19 cellular contexts compared by ENCODE assay signal in genomic region chr10:133455196-133455595, GRCh38. TPM values are rescaled to one million over a fixed set of nuclear protein-coding genes. Genes with fewer than 3 reads are reported as not detected.
"Had no signal": no experiment of that assay in that cellular context is flagged by ENCODE, and none has a peak within 500 bp of the region (broad histone marks: within the 10 kb centered on the region; RNA-seq: fewer than 3 reads in every experiment).

No MANE protein-coding gene starts in this region.

- H3K27ac Mint-ChIP-seq: activated CD4-positive, alpha-beta memory T cell treated with anti-CD3 and anti-CD28 coated beads, Interleukin-2, amount 10 ng/mL, durations not matched to agents 7 days and 5 days; activated CD8-positive, alpha-beta memory T cell treated with anti-CD3 and anti-CD28 coated beads, Interleukin-2, amount 10 ng/mL, durations not matched to agents 7 days and 5 days; activated naive CD4-positive, alpha-beta T cell treated with anti-CD3 and anti-CD28 coated beads for 36 hours; natural killer cell; stimulated activated naive B cell treated with anti-CD40 and anti-IgM and Interleukin-4, amounts not matched to agents 10 μg/mL and 1 μg/mL and 100 μg/mL, for 72 hours had no signal

- H3K4me3 ChIP-seq: body of pancreas, left lung, spleen, thoracic aorta, upper lobe of right lung had no signal

- H3K9ac ChIP-seq: parathyroid adenoma had no signal

- H3K4me1 Mint-ChIP-seq: activated CD8-positive, alpha-beta memory T cell treated with anti-CD3 and anti-CD28 coated beads, Interleukin-2, amount 10 ng/mL, durations not matched to agents 7 days and 5 days; stimulated activated naive B cell treated with anti-CD40 and anti-IgM and Interleukin-4, amounts not matched to agents 10 μg/mL and 1 μg/mL and 100 μg/mL, for 72 hours had no signal

- H2AFZ ChIP-seq: parathyroid adenoma had no signal

- H3K27me3 Mint-ChIP-seq: stimulated activated naive B cell treated with anti-CD40 and anti-IgM and Interleukin-4, amounts not matched to agents 10 μg/mL and 1 μg/mL and 100 μg/mL, for 72 hours had no signal

- ATAC-seq: activated CD8-positive, alpha-beta memory T cell treated with anti-CD3 and anti-CD28 coated beads, Interleukin-2, amount 10 ng/mL, durations not matched to agents 7 days and 5 days; body of pancreas; left lung; natural killer cell; stimulated activated naive B cell treated with anti-CD40 and anti-IgM and Interleukin-4, amounts not matched to agents 10 μg/mL and 1 μg/mL and 100 μg/mL, for 72 hours; upper lobe of right lung had no signal

- H3K9me3 ChIP-seq: body of pancreas, left lung, thoracic aorta, upper lobe of right lung had no signal

- H3K9me3 Mint-ChIP-seq: activated CD4-positive, alpha-beta memory T cell treated with anti-CD3 and anti-CD28 coated beads, Interleukin-2, amount 10 ng/mL, durations not matched to agents 7 days and 5 days; activated naive CD4-positive, alpha-beta T cell treated with anti-CD3 and anti-CD28 coated beads for 36 hours; natural killer cell; stimulated activated naive B cell treated with anti-CD40 and anti-IgM and Interleukin-4, amounts not matched to agents 10 μg/mL and 1 μg/mL and 100 μg/mL, for 72 hours had no signal

- H3K79me2 ChIP-seq: parathyroid adenoma had no signal

- H3K4me3 Mint-ChIP-seq: activated CD4-positive, alpha-beta memory T cell treated with anti-CD3 and anti-CD28 coated beads, Interleukin-2, amount 10 ng/mL, durations not matched to agents 7 days and 5 days; activated CD8-positive, alpha-beta memory T cell treated with anti-CD3 and anti-CD28 coated beads, Interleukin-2, amount 10 ng/mL, durations not matched to agents 7 days and 5 days; activated naive CD4-positive, alpha-beta T cell treated with anti-CD3 and anti-CD28 coated beads for 36 hours; natural killer cell; stimulated activated naive B cell treated with anti-CD40 and anti-IgM and Interleukin-4, amounts not matched to agents 10 μg/mL and 1 μg/mL and 100 μg/mL, for 72 hours had no signal

- H3K36me3 Mint-ChIP-seq: activated CD8-positive, alpha-beta memory T cell treated with anti-CD3 and anti-CD28 coated beads, Interleukin-2, amount 10 ng/mL, durations not matched to agents 7 days and 5 days; natural killer cell had no signal

- H3K4me1 ChIP-seq: body of pancreas, left lung, parathyroid adenoma, spleen, upper lobe of right lung had no signal

- H3K27me3 ChIP-seq: body of pancreas, left lung, spleen, upper lobe of right lung had no signal

- H3K36me3 ChIP-seq: left lung, spleen, thoracic aorta, upper lobe of right lung had no signal

- H3K27ac ChIP-seq: body of pancreas, left lung, parathyroid adenoma, spleen, thoracic aorta, upper lobe of right lung had no signal

- DNase-seq: activated CD8-positive, alpha-beta memory T cell treated with anti-CD3 and anti-CD28 coated beads, Interleukin-2, amount 10 ng/mL, durations not matched to agents 7 days and 5 days; activated naive CD4-positive, alpha-beta T cell treated with anti-CD3 and anti-CD28 coated beads for 36 hours; body of pancreas; caudate nucleus; foreskin melanocyte; glutamatergic neuron; hypothalamus; mesenchymal stem cell; natural killer cell; spleen; stimulated activated CD4-positive, alpha-beta T cell treated with anti-CD3 and anti-CD28 coated beads, Interleukin-4, amount 100 ng/mL, for 4 hours; stimulated activated naive B cell treated with anti-CD40 and anti-IgM and Interleukin-4, amounts not matched to agents 10 μg/mL and 1 μg/mL and 100 μg/mL, for 72 hours; SW 1271; upper lobe of right lung had no signal

RNA-seq across cellular contexts. Expression of gene SPRN, which starts 30.8 kb away (rescaled TPM):
- total RNA-seq: activated CD4-positive, alpha-beta memory T cell treated with anti-CD3 and anti-CD28 coated beads, Interleukin-2, amount 10 ng/mL, durations not matched to agents 7 days and 5 days; activated CD8-positive, alpha-beta memory T cell treated with anti-CD3 and anti-CD28 coated beads, Interleukin-2, amount 10 ng/mL, durations not matched to agents 7 days and 5 days; activated naive CD4-positive, alpha-beta T cell treated with anti-CD3 and anti-CD28 coated beads for 36 hours; body of pancreas; natural killer cell; T-helper 2 cell treated with Interferon-gamma antibody and Interleukin-4, amounts not matched to agents 100 ng/mL and 5 ng/mL, for 36 hours; thoracic aorta; upper lobe of right lung had no signal
